Comparison of ENCODE assay signal across 19 cellular contexts in the genomic region with DNA sequence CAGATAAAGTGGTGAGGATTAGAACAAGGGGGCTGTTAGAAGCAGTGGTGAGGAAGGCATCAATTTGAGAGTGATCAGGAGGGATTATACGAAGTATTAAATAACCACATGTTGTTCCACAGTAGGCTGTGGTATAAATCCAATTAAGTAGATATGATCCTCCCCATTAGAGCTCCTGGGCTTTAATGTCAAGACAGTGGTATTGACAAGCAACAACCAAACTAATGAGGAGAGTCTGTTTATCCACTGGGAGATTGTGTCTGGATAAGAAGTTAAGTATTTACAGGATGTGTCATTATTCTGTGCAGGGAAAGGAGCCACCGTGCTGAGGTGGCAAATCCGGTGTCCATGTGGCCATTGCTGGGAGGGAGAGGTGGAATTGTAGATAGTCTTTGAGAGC. TPM values are rescaled to one million over a fixed set of nuclear protein-coding genes. Genes with fewer than 3 reads are reported as not detected.
"Had no signal": no experiment of that assay in that cellular context is flagged by ENCODE, and none has a peak within 500 bp of the region (broad histone marks: within the 10 kb centered on the region; RNA-seq: fewer than 3 reads in every experiment).

No MANE protein-coding gene starts in this region.

- H3K4me3 ChIP-seq: breast epithelium, hepatocyte, transverse colon had no signal

- H3K9me3 ChIP-seq: breast epithelium, SK-N-SH, transverse colon had no signal

- H3K36me3 Mint-ChIP-seq: stimulated activated memory B cell treated with anti-CD40 and anti-IgM and Interleukin-4, amounts not matched to agents 10 μg/mL and 1 μg/mL and 100 μg/mL, for 72 hours; T-cell had no signal

- H3K9me3 Mint-ChIP-seq: activated T-helper 17 cell treated with anti-CD3 and anti-CD28 coated beads, Interleukin-2, amount 50 U/mL, for 72 hours; endodermal cell; neural crest cell; T-cell had no signal

- H3K27ac Mint-ChIP-seq: activated T-helper 17 cell treated with anti-CD3 and anti-CD28 coated beads, Interleukin-2, amount 50 U/mL, for 72 hours; endodermal cell; stimulated activated memory B cell treated with anti-CD40 and anti-IgM and Interleukin-4, amounts not matched to agents 10 μg/mL and 1 μg/mL and 100 μg/mL, for 72 hours; T-cell had no signal

- DNase-seq: activated CD4-positive, alpha-beta T cell treated with anti-CD3 and anti-CD28 coated beads for 1 hour; activated CD4-positive, alpha-beta T cell treated with anti-CD3 and anti-CD28 coated beads, Interleukin-2, amount 50 U/mL, for 4 hours; activated naive CD4-positive, alpha-beta T cell treated with Interleukin-2 at 50 U/mL for 16 hours; aorta; endodermal cell; erythroblast; islet precursor cell; SK-N-SH; stimulated activated CD4-positive, alpha-beta T cell treated with anti-CD3 and anti-CD28 coated beads, Interleukin-2, amount 100 ng/mL, for 48 hours; T-cell; T1000; transverse colon had no signal

- H3K4me3 Mint-ChIP-seq: activated T-helper 17 cell treated with anti-CD3 and anti-CD28 coated beads, Interleukin-2, amount 50 U/mL, for 72 hours; endodermal cell; neural crest cell; stimulated activated memory B cell treated with anti-CD40 and anti-IgM and Interleukin-4, amounts not matched to agents 10 μg/mL and 1 μg/mL and 100 μg/mL, for 72 hours; T-cell had no signal

- H3K36me3 ChIP-seq: breast epithelium, transverse colon had no signal

- H3K27ac ChIP-seq: breast epithelium, hepatocyte, transverse colon had no signal

- ATAC-seq: activated T-helper 17 cell treated with anti-CD3 and anti-CD28 coated beads, Interleukin-2, amount 50 U/mL, for 72 hours; stimulated activated memory B cell treated with anti-CD40 and anti-IgM and Interleukin-4, amounts not matched to agents 10 μg/mL and 1 μg/mL and 100 μg/mL, for 72 hours; T-cell had no signal

- H3K4me1 Mint-ChIP-seq: stimulated activated memory B cell treated with anti-CD40 and anti-IgM and Interleukin-4, amounts not matched to agents 10 μg/mL and 1 μg/mL and 100 μg/mL, for 72 hours had no signal

RNA-seq across cellular contexts. Expression of gene ACTN2, which starts 5.8 kb away (rescaled TPM):
- total RNA-seq: dermis microvascular lymphatic vessel endothelial cell, osteocyte had no signal
